30 cellular contexts compared by ENCODE assay signal in genomic region chr4:100174985-100175383, GRCh38. TPM values are rescaled to one million over a fixed set of nuclear protein-coding genes. Genes with fewer than 3 reads are reported as not detected.
"Had no signal": no experiment of that assay in that cellular context is flagged by ENCODE, and none has a peak within 500 bp of the region (broad histone marks: within the 10 kb centered on the region; RNA-seq: fewer than 3 reads in every experiment).

No MANE protein-coding gene starts in this region.

- H3K36me3 ChIP-seq: breast epithelium had no signal

- FAIRE-seq: K562, TTC549 had no signal

- H3K4me1 ChIP-seq: breast epithelium had no signal

- H3K36me3 Mint-ChIP-seq: activated CD4-positive, alpha-beta memory T cell treated with anti-CD3 and anti-CD28 coated beads for 36 hours; activated naive CD4-positive, alpha-beta T cell treated with anti-CD3 and anti-CD28 coated beads, Interleukin-2, amount 10 ng/mL, durations not matched to agents 7 days and 5 days; activated naive CD8-positive, alpha-beta T cell treated with anti-CD3 and anti-CD28 coated beads for 36 hours; T-cell had no signal

- H3K27me3 Mint-ChIP-seq: activated CD4-positive, alpha-beta memory T cell treated with anti-CD3 and anti-CD28 coated beads for 36 hours; activated CD4-positive, alpha-beta T cell treated with anti-CD3 and anti-CD28 coated beads, Interleukin-2, amount 10 ng/mL, durations not matched to agents 7 days and 5 days; activated naive CD4-positive, alpha-beta T cell treated with anti-CD3 and anti-CD28 coated beads, Interleukin-2, amount 10 ng/mL, durations not matched to agents 7 days and 5 days; T-cell had no signal

- ATAC-seq: K562, Panc1, Right ventricle myocardium inferior, T-cell had no signal

- H3K4me1 Mint-ChIP-seq: T-cell had no signal

- H3K4me3 Mint-ChIP-seq: activated CD4-positive, alpha-beta memory T cell treated with anti-CD3 and anti-CD28 coated beads for 36 hours; activated CD4-positive, alpha-beta T cell treated with anti-CD3 and anti-CD28 coated beads, Interleukin-2, amount 10 ng/mL, durations not matched to agents 7 days and 5 days; activated naive CD4-positive, alpha-beta T cell treated with anti-CD3 and anti-CD28 coated beads, Interleukin-2, amount 10 ng/mL, durations not matched to agents 7 days and 5 days; activated naive CD8-positive, alpha-beta T cell treated with anti-CD3 and anti-CD28 coated beads for 36 hours; T-cell had no signal

- H3K27ac Mint-ChIP-seq: activated CD4-positive, alpha-beta memory T cell treated with anti-CD3 and anti-CD28 coated beads for 36 hours; activated CD4-positive, alpha-beta T cell treated with anti-CD3 and anti-CD28 coated beads, Interleukin-2, amount 10 ng/mL, durations not matched to agents 7 days and 5 days; activated naive CD4-positive, alpha-beta T cell treated with anti-CD3 and anti-CD28 coated beads, Interleukin-2, amount 10 ng/mL, durations not matched to agents 7 days and 5 days; activated naive CD8-positive, alpha-beta T cell treated with anti-CD3 and anti-CD28 coated beads for 36 hours; T-cell had no signal

- DNase-seq: activated CD4-positive, alpha-beta memory T cell treated with anti-CD3 and anti-CD28 coated beads for 36 hours; activated CD4-positive, alpha-beta T cell treated with anti-CD3 and anti-CD28 coated beads, Interleukin-2, amount 10 ng/mL, durations not matched to agents 7 days and 5 days; activated CD4-positive, CD25-positive, alpha-beta regulatory T cell; activated CD8-positive, alpha-beta memory T cell treated with anti-CD3 and anti-CD28 coated beads for 24 hours; activated gamma-delta T cell treated with Interleukin-2 at 50 U/mL for 16 hours; activated naive CD4-positive, alpha-beta T cell treated with anti-CD3 and anti-CD28 coated beads, Interleukin-2, amount 10 ng/mL, durations not matched to agents 7 days and 5 days; activated naive CD8-positive, alpha-beta T cell treated with anti-CD3 and anti-CD28 coated beads for 36 hours; activated T-cell treated with anti-CD3 and anti-CD28 coated beads for 4 hours; activated T-cell treated with anti-CD3 and anti-CD28 coated beads, Interleukin-2, amount 50 U/mL, for 48 hours; anterior cingulate cortex; caudate nucleus; Karpas-422; NCI-H1048; NCI-H146; NCI-H1930; NCI-H2107; NCI-H345; NCI-H510A; NCI-H526 treated with DMSO at 0.1 percent for 48 hours; NCI-H82; RPMI8226; T-cell; T1000 had no signal

- H3K9me3 Mint-ChIP-seq: activated CD4-positive, alpha-beta memory T cell treated with anti-CD3 and anti-CD28 coated beads for 36 hours; activated naive CD4-positive, alpha-beta T cell treated with anti-CD3 and anti-CD28 coated beads, Interleukin-2, amount 10 ng/mL, durations not matched to agents 7 days and 5 days; activated naive CD8-positive, alpha-beta T cell treated with anti-CD3 and anti-CD28 coated beads for 36 hours; activated T-helper 2 cell treated with anti-CD3 and anti-CD28 coated beads, Interferon-gamma antibody, Interleukin-2, Interleukin-4, amounts not matched to agents 10 μg/mL and 5 μg/mL and 100 μg/mL, durations not matched to agents 14 hours and 24 hours and 36 hours; T-cell had no signal

- H3K9me3 ChIP-seq: breast epithelium had no signal

- H3K4me3 ChIP-seq: breast epithelium, K562, SK-N-MC had no signal

- H3K27ac ChIP-seq: breast epithelium, SK-N-MC had no signal

- H3K27me3 ChIP-seq: breast epithelium had no signal

RNA-seq across cellular contexts. Expression of gene DDIT4L, which starts 15.3 kb away (rescaled TPM):
- total RNA-seq: activated CD4-positive, alpha-beta T cell treated with anti-CD3 and anti-CD28 coated beads, Interleukin-2, amount 10 ng/mL, durations not matched to agents 7 days and 5 days; K562 had no signal
- polyA plus RNA-seq: K562 had no signal
